ENCODE assay signal across 8 cellular contexts in genomic region chr1:220879509-220880366, GRCh38. TPM values are rescaled to one million over a fixed set of nuclear protein-coding genes. Genes with fewer than 3 reads are reported as not detected.
A peak's percentile ranks its signal among the peaks of the same experiment; 100 is the strongest.
DNase-seq lines count a peak whose midpoint lies in the region; ATAC-seq and TF ChIP-seq lines count a peak whose summit lies in the region.

No MANE protein-coding gene starts in this region.

- peaks cover 13% of the 10 kb centered on the region for H3K27me3 Mint-ChIP-seq in IgD-negative memory B cell
- peaks cover 66% of the 10 kb centered on the region for H3K27me3 Mint-ChIP-seq in activated T-helper 1 cell treated with anti-CD3 and anti-CD28 coated beads, Interleukin-12 subunit alpha, Interleukin-12 subunit beta, Interleukin-2, Interleukin-4 antibody, amounts not matched to agents 30 ng/mL and 10 ng/mL and 1 ng/mL, durations not matched to agents 14 hours and 24 hours and 36 hours (ENCODE audit: insufficient read depth)
- H3K27me3 Mint-ChIP-seq in progenitor cell of endocrine pancreas = peaks cover 95% of the 10 kb centered on the region

- peak; percentile 43 for ATAC-seq in GM21367 (IDR thresholded peaks at IDR 0.05; ENCODE audit: unreplicated experiment)
- ATAC-seq in left cardiac atrium = peak; percentile 67 to 71

- peak overlapping the region in 2 of 3 donors; percentile 71 to 95 for H3K27ac Mint-ChIP-seq in IgD-negative memory B cell
- H3K27ac Mint-ChIP-seq in activated T-helper 1 cell treated with anti-CD3 and anti-CD28 coated beads, Interleukin-12 subunit alpha, Interleukin-12 subunit beta, Interleukin-2, Interleukin-4 antibody, amounts not matched to agents 30 ng/mL and 10 ng/mL and 1 ng/mL, durations not matched to agents 14 hours and 24 hours and 36 hours = no peak overlapping the region
- no peak overlapping the region for H3K27ac Mint-ChIP-seq in progenitor cell of endocrine pancreas

- H3K4me1 Mint-ChIP-seq in IgD-negative memory B cell = peaks cover 20 to 39% (median 28%) of the 10 kb centered on the region in 3 donors
- peaks cover 36% of the 10 kb centered on the region for H3K4me1 Mint-ChIP-seq in activated T-helper 1 cell treated with anti-CD3 and anti-CD28 coated beads, Interleukin-12 subunit alpha, Interleukin-12 subunit beta, Interleukin-2, Interleukin-4 antibody, amounts not matched to agents 30 ng/mL and 10 ng/mL and 1 ng/mL, durations not matched to agents 14 hours and 24 hours and 36 hours (ENCODE audit: low read depth)
- peaks cover 21% of the 10 kb centered on the region for H3K4me1 Mint-ChIP-seq in progenitor cell of endocrine pancreas (ENCODE audit: low read depth)

- H3K36me3 Mint-ChIP-seq in IgD-negative memory B cell = peaks cover 4% of the 10 kb centered on the region
- H3K36me3 Mint-ChIP-seq in activated T-helper 1 cell treated with anti-CD3 and anti-CD28 coated beads, Interleukin-12 subunit alpha, Interleukin-12 subunit beta, Interleukin-2, Interleukin-4 antibody, amounts not matched to agents 30 ng/mL and 10 ng/mL and 1 ng/mL, durations not matched to agents 14 hours and 24 hours and 36 hours (ENCODE audit: low read depth) = peaks cover 9% of the 10 kb centered on the region
- H3K36me3 Mint-ChIP-seq in progenitor cell of endocrine pancreas (ENCODE audit: insufficient read depth) = no peaks in the 10 kb centered on the region

- intact Hi-C loops in activated T-helper 1 cell treated with anti-CD3 and anti-CD28 coated beads, Interleukin-12 subunit alpha, Interleukin-12 subunit beta, Interleukin-2, Interleukin-4 antibody, amounts not matched to agents 30 ng/mL and 10 ng/mL and 1 ng/mL, durations not matched to agents 14 hours and 24 hours and 36 hours (cut with micrococcal nuclease) = loop anchor here (1.0 to 10.0 kb wide), 5 partner anchors 10 to 863 kb away; partner anchors contain the start of genes DUSP10 and MARK1
- intact Hi-C loops in left cardiac atrium (cut with DNase I) = loop anchor here (5.0 to 10.0 kb wide), 5 partner anchors 155 to 555 kb away; no protein-coding TSS in a partner anchor

- H3K9me3 Mint-ChIP-seq in IgD-negative memory B cell (no peaks in the 10 kb centered on the region), progenitor cell of endocrine pancreas (ENCODE audit: low read depth) (no peaks in the 10 kb centered on the region)
- H3K9me3 Mint-ChIP-seq in activated T-helper 1 cell treated with anti-CD3 and anti-CD28 coated beads, Interleukin-12 subunit alpha, Interleukin-12 subunit beta, Interleukin-2, Interleukin-4 antibody, amounts not matched to agents 30 ng/mL and 10 ng/mL and 1 ng/mL, durations not matched to agents 14 hours and 24 hours and 36 hours = no peaks in the 10 kb centered on the region

- H3K4me3 Mint-ChIP-seq in IgD-negative memory B cell (peak overlapping the region; percentile 89 to 96 (median 94)), progenitor cell of endocrine pancreas (ENCODE audit: low read depth) (peak overlapping the region; percentile 8)
- peak overlapping the region; percentile 84 for H3K4me3 Mint-ChIP-seq in activated T-helper 1 cell treated with anti-CD3 and anti-CD28 coated beads, Interleukin-12 subunit alpha, Interleukin-12 subunit beta, Interleukin-2, Interleukin-4 antibody, amounts not matched to agents 30 ng/mL and 10 ng/mL and 1 ng/mL, durations not matched to agents 14 hours and 24 hours and 36 hours

- DNase-seq in NCI-H1694 (lab: John Stamatoyannopoulos, UW) (peak; percentile 7), NCI-H1694 treated with DMSO at 0.1 percent for 48 hours (lab: John Stamatoyannopoulos, UW) (no peak), left cardiac atrium (peak; percentile 77), progenitor cell of endocrine pancreas (ENCODE audit: low spot score, unreplicated experiment) (no peak)
- DNase-seq in activated T-helper 1 cell treated with anti-CD3 and anti-CD28 coated beads, Interleukin-12 subunit alpha, Interleukin-12 subunit beta, Interleukin-2, Interleukin-4 antibody, amounts not matched to agents 30 ng/mL and 10 ng/mL and 1 ng/mL, durations not matched to agents 14 hours and 24 hours and 36 hours (ENCODE audit: low spot score) = no peak
- DNase-seq in effector CD4-positive, alpha-beta T cell = no peak

- no peak for TF ChIP-seq CTCF in progenitor cell of endocrine pancreas (IDR thresholded peaks at IDR 0.05; ENCODE audit: unreplicated experiment)

RNA-seq across cellular contexts. Expression of gene HLX, which starts 0.5 kb away (rescaled TPM):
- polyA plus RNA-seq in IgD-negative memory B cell = 10.6 TPM
- total RNA-seq in activated T-helper 1 cell treated with anti-CD3 and anti-CD28 coated beads, Interleukin-12 subunit alpha, Interleukin-12 subunit beta, Interleukin-2, Interleukin-4 antibody, amounts not matched to agents 30 ng/mL and 10 ng/mL and 1 ng/mL, durations not matched to agents 14 hours and 24 hours and 36 hours = 5.1 and 6.3 TPM in 2 replicates
- total RNA-seq in left cardiac atrium (10 to 100 TPM in 1 of 2 donors, 1 to 10 TPM in 1; 4.5 to 10.7 TPM), progenitor cell of endocrine pancreas (0.48 and 0.53 TPM in 2 replicates)

Comparison
In these comparisons a context has a peak if more than half of its experiments do, and no peak if none do; other contexts are left out.
1. DNase-seq: peak in NCI-H1694 (single experiment) and left cardiac atrium (single experiment); none in NCI-H1694 treated with DMSO at 0.1 percent for 48 hours (single experiment), activated T-helper 1 cell treated with anti-CD3 and anti-CD28 coated beads, Interleukin-12 subunit alpha, Interleukin-12 subunit beta, Interleukin-2, Interleukin-4 antibody, amounts not matched to agents 30 ng/mL and 10 ng/mL and 1 ng/mL, durations not matched to agents 14 hours and 24 hours and 36 hours (single experiment), progenitor cell of endocrine pancreas (single experiment) and effector CD4-positive, alpha-beta T cell (single experiment).
2. H3K27ac Mint-ChIP-seq: peak in IgD-negative memory B cell (2 of 3); none in activated T-helper 1 cell treated with anti-CD3 and anti-CD28 coated beads, Interleukin-12 subunit alpha, Interleukin-12 subunit beta, Interleukin-2, Interleukin-4 antibody, amounts not matched to agents 30 ng/mL and 10 ng/mL and 1 ng/mL, durations not matched to agents 14 hours and 24 hours and 36 hours (single experiment) and progenitor cell of endocrine pancreas (single experiment).
3. H3K4me3 Mint-ChIP-seq: peak in every context shown above with its lines; median percentile 94 in IgD-negative memory B cell; 84 in activated T-helper 1 cell treated with anti-CD3 and anti-CD28 coated beads, Interleukin-12 subunit alpha, Interleukin-12 subunit beta, Interleukin-2, Interleukin-4 antibody, amounts not matched to agents 30 ng/mL and 10 ng/mL and 1 ng/mL, durations not matched to agents 14 hours and 24 hours and 36 hours; 8 in progenitor cell of endocrine pancreas.